In genomic region chr1:44819594-44820327, GRCh38 we compare ENCODE assay signal across 1 cellular context.
A peak's percentile ranks its signal among the peaks of the same experiment; 100 is the strongest.
TF ChIP-seq lines count a peak whose summit lies in the region.

No MANE protein-coding gene starts in this region.

TF ChIP-seq in HepG2, 621 proteins besides CTCF, POLR2A, EP300 and RAD21 (continued from another document and continues in another):
- TF ChIP-seq USF2 (IDR thresholded peaks at IDR 0.05; ENCODE audit: low read depth, low read length) (no peak), USF2 (CRISPR knock-in tag; IDR thresholded peaks at IDR 0.05; ENCODE audit: borderline replicate concordance) (no peak), ZNF672 (CRISPR knock-in tag; IDR thresholded peaks at IDR 0.05) (0 out of 2 replicates have a peak, but pooled peaks have one; percentile 24), IRF9 (CRISPR knock-in tag; IDR thresholded peaks at IDR 0.05; ENCODE audit: borderline replicate concordance) (no peak; the same call in 1 of the 2 replicates), ADNP (CRISPR knock-in tag; IDR thresholded peaks at IDR 0.05) (no peak), HNRNPLL (IDR thresholded peaks at IDR 0.05; ENCODE audit: low read depth, low read length, poor library complexity, severe bottlenecking) (no peak), ATF3 (CRISPR knock-in tag; IDR thresholded peaks at IDR 0.05) (no peak), ZNF281 (CRISPR knock-in tag; IDR thresholded peaks at IDR 0.05; ENCODE audit: borderline replicate concordance) (no peak), MXD3 (CRISPR knock-in tag; IDR thresholded peaks at IDR 0.05) (no peak; the same call in 1 of the 2 replicates), IRF1 (CRISPR knock-in tag; IDR thresholded peaks at IDR 0.05; ENCODE audit: low read depth) (peak; percentile 8; the same call in 1 of the 2 replicates), ZKSCAN8 (CRISPR knock-in tag; IDR thresholded peaks at IDR 0.05; ENCODE audit: borderline replicate concordance) (0 out of 2 replicates have a peak, but pooled peaks have one; percentile 55), CEBPG (CRISPR knock-in tag; IDR thresholded peaks at IDR 0.05) (peak; percentile 50; the same call in 1 of the 2 replicates), SP4 (CRISPR knock-in tag; IDR thresholded peaks at IDR 0.05) (peak; percentile 36; the same call in 1 of the 2 replicates), ZNF678 (CRISPR knock-in tag; IDR thresholded peaks at IDR 0.05) (no peak), NFE2L1 (CRISPR knock-in tag; IDR thresholded peaks at IDR 0.05; ENCODE audit: borderline replicate concordance) (no peak), PHF5A (CRISPR knock-in tag; IDR thresholded peaks at IDR 0.05; ENCODE audit: low read depth, unreplicated experiment) (peak; percentile 98), KAT7 (CRISPR knock-in tag; IDR thresholded peaks at IDR 0.05; ENCODE audit: borderline replicate concordance) (no peak), DPF2 (CRISPR knock-in tag; IDR thresholded peaks at IDR 0.05; ENCODE audit: borderline replicate concordance, low read depth) (no peak), ZNF710 (CRISPR knock-in tag; IDR thresholded peaks at IDR 0.05; ENCODE audit: borderline replicate concordance) (peak; percentile 40; the same call in 1 of the 2 replicates), NR1H2 (CRISPR knock-in tag; IDR thresholded peaks at IDR 0.05; ENCODE audit: borderline replicate concordance, low read depth) (no peak), ZNF275 (CRISPR knock-in tag; IDR thresholded peaks at IDR 0.05; ENCODE audit: borderline replicate concordance) (no peak), CREB1 (IDR thresholded peaks at IDR 0.05) (no peak), CREB1 (CRISPR knock-in tag; IDR thresholded peaks at IDR 0.05) (peak; percentile 87), MBNL3 (CRISPR knock-in tag; conservative IDR thresholded peaks at IDR 0.05) (no peak), NFE2 (CRISPR knock-in tag; IDR thresholded peaks at IDR 0.05) (no peak), GTF3A (CRISPR knock-in tag; conservative IDR thresholded peaks at IDR 0.05) (peak; percentile 90), POGK (CRISPR knock-in tag; conservative IDR thresholded peaks at IDR 0.05) (peak; percentile 88), ZBTB21 (CRISPR knock-in tag; IDR thresholded peaks at IDR 0.05) (peak; percentile 29; the same call in 1 of the 2 replicates), DMAP1 (CRISPR knock-in tag; IDR thresholded peaks at IDR 0.05) (no peak; the same call in 1 of the 2 replicates), TBX3 (IDR thresholded peaks at IDR 0.05; ENCODE audit: borderline replicate concordance) (no peak), ZNF749 (CRISPR knock-in tag; IDR thresholded peaks at IDR 0.05; ENCODE audit: borderline replicate concordance) (no peak; the same call in 1 of the 2 replicates), PRDM10 (CRISPR knock-in tag; IDR thresholded peaks at IDR 0.05; ENCODE audit: low read depth) (peak; percentile 54), REXO4 (CRISPR knock-in tag; IDR thresholded peaks at IDR 0.05; ENCODE audit: borderline replicate concordance) (no peak), ZNF713 (CRISPR knock-in tag; IDR thresholded peaks at IDR 0.05) (no peak), MYC (CRISPR knock-in tag; IDR thresholded peaks at IDR 0.05; ENCODE audit: borderline replicate concordance) (no peak), SNAPC5 (CRISPR knock-in tag; IDR thresholded peaks at IDR 0.05; ENCODE audit: borderline replicate concordance) (peak; percentile 100), EHMT2 (IDR thresholded peaks at IDR 0.05; ENCODE audit: borderline replicate concordance, low read depth, low read length) (no peak), ZSCAN25 (CRISPR knock-in tag; IDR thresholded peaks at IDR 0.05) (0 out of 2 replicates have a peak, but pooled peaks have one; percentile 17), HOXA5 (CRISPR knock-in tag; IDR thresholded peaks at IDR 0.05) (peak; percentile 59; the same call in 1 of the 2 replicates), SRSF4 (IDR thresholded peaks at IDR 0.05; ENCODE audit: low read depth, low read length, poor library complexity, severe bottlenecking) (no peak), ISL2 (CRISPR knock-in tag; IDR thresholded peaks at IDR 0.05) (peak; percentile 58), ZEB1 (IDR thresholded peaks at IDR 0.05; ENCODE audit: insufficient replicate concordance, low read depth) (peak; percentile 70), KLF12 (CRISPR knock-in tag; IDR thresholded peaks at IDR 0.05; ENCODE audit: borderline replicate concordance) (no peak), SMAD3 (CRISPR knock-in tag; IDR thresholded peaks at IDR 0.05) (no peak; the same call in none of the 2 replicates), ZBTB44 (CRISPR knock-in tag; IDR thresholded peaks at IDR 0.05) (no peak; the same call in 1 of the 2 replicates)
